In the genomic region with DNA sequence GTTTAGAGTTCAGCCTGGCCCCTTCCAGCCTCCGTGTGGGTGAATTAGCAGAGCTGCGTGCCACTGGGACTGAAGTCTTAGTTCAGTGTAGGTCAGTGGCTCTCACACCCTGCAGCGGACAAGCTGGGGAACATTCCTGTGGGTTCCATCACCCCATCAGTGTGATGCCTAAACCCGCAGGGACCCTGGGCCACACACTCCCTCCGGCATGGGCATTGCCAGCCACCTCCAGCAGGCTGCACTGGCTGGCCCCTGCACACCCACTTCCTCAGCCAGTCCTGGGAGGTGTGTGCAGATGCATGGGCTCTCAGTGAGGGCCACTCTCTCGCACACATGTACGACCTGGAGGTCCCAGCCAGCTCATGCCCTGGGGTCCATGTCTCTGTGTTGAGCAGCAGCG, we compare ENCODE assay signal across 30 cellular contexts. TPM values are rescaled to one million over a fixed set of nuclear protein-coding genes. Genes with fewer than 3 reads are reported as not detected.
"Had no signal": no experiment of that assay in that cellular context is flagged by ENCODE, and none has a peak within 500 bp of the region (broad histone marks: within the 10 kb centered on the region; RNA-seq: fewer than 3 reads in every experiment).

No MANE protein-coding gene starts in this region.

- H3K27me3 ChIP-seq: adrenal gland, body of pancreas, breast epithelium, SJCRH30 had no signal

- H3K9me3 ChIP-seq: adrenal gland, body of pancreas, breast epithelium, SJCRH30 had no signal

- H3K9me3 Mint-ChIP-seq: activated naive CD4-positive, alpha-beta T cell treated with anti-CD3 and anti-CD28 coated beads, Interleukin-2, amount 50 U/mL, for 24 hours; activated naive CD8-positive, alpha-beta T cell treated with anti-CD3 and anti-CD28 coated beads, Interleukin-2, amount 10 ng/mL, durations not matched to agents 7 days and 5 days; activated T-cell treated with anti-CD3 and anti-CD28 coated beads, Interleukin-2, amount 50 U/mL, for 24 hours; T-helper 2 cell treated with Interferon-gamma antibody and Interleukin-4, amounts not matched to agents 5 μg/mL and 100 μg/mL, for 36 hours had no signal

- ATAC-seq: activated CD8-positive, alpha-beta T cell treated with anti-CD3 and anti-CD28 coated beads, Interleukin-2, amount 10 ng/mL, durations not matched to agents 7 days and 5 days; body of pancreas had no signal

- H3K27ac ChIP-seq: adrenal gland, body of pancreas, breast epithelium, KMS-11, SJCRH30, SK-N-MC had no signal

- DNase-seq: activated CD4-positive, alpha-beta T cell treated with anti-CD3 and anti-CD28 coated beads, Interleukin-2, amount 10 ng/mL, durations not matched to agents 24 days and 14 days; activated CD4-positive, alpha-beta T cell treated with anti-CD3 and anti-CD28 coated beads, Interleukin-2, amount 50 U/mL, for 4 hours; activated CD8-positive, alpha-beta T cell treated with anti-CD3 and anti-CD28 coated beads, Interleukin-2, amount 10 ng/mL, durations not matched to agents 7 days and 5 days; activated gamma-delta T cell; activated naive CD4-positive, alpha-beta T cell treated with Interleukin-2 at 50 U/mL for 16 hours; activated naive CD8-positive, alpha-beta T cell treated with anti-CD3 and anti-CD28 coated beads, Interleukin-2, amount 10 ng/mL, durations not matched to agents 7 days and 5 days; activated T-cell treated with anti-CD3 and anti-CD28 coated beads, Interleukin-2, amount 50 U/mL, for 24 hours; adrenal gland; body of pancreas; NCI-H1092 treated with DMSO at 0.1 percent for 48 hours; NCI-H1417; NCI-H146; NCI-H187; NCI-H2029 treated with DMSO at 0.1 percent for 48 hours; NCI-H2107; NCI-H2171; NCI-H510A; NCI-H526; NCI-H748 treated with DMSO at 0.1 percent for 48 hours; NK-92 treated with Interleukin-12 subunit alpha and Interleukin-12 subunit beta, amount 100 ng/mL, for 24 hours; SHP77; SJCRH30 had no signal

- H3K27me3 Mint-ChIP-seq: activated naive CD4-positive, alpha-beta T cell treated with anti-CD3 and anti-CD28 coated beads, Interleukin-2, amount 50 U/mL, for 24 hours; activated T-cell treated with anti-CD3 and anti-CD28 coated beads, Interleukin-2, amount 50 U/mL, for 24 hours had no signal

- H3K36me3 Mint-ChIP-seq: activated naive CD4-positive, alpha-beta T cell treated with anti-CD3 and anti-CD28 coated beads, Interleukin-2, amount 50 U/mL, for 24 hours; activated naive CD8-positive, alpha-beta T cell treated with anti-CD3 and anti-CD28 coated beads, Interleukin-2, amount 10 ng/mL, durations not matched to agents 7 days and 5 days had no signal

- H3K4me3 Mint-ChIP-seq: activated CD4-positive, alpha-beta T cell treated with anti-CD3 and anti-CD28 coated beads, Interleukin-2, amount 10 ng/mL, durations not matched to agents 24 days and 14 days; activated CD8-positive, alpha-beta T cell treated with anti-CD3 and anti-CD28 coated beads, Interleukin-2, amount 10 ng/mL, durations not matched to agents 7 days and 5 days; activated naive CD4-positive, alpha-beta T cell treated with anti-CD3 and anti-CD28 coated beads, Interleukin-2, amount 50 U/mL, for 24 hours; activated naive CD8-positive, alpha-beta T cell treated with anti-CD3 and anti-CD28 coated beads, Interleukin-2, amount 10 ng/mL, durations not matched to agents 7 days and 5 days; activated T-cell treated with anti-CD3 and anti-CD28 coated beads, Interleukin-2, amount 50 U/mL, for 24 hours; T-helper 1 cell treated with Interleukin-12 subunit alpha and Interleukin-12 subunit beta and Interleukin-4 antibody, amounts not matched to agents 30 μg/mL and 1 μg/mL, for 36 hours; T-helper 2 cell treated with Interferon-gamma antibody and Interleukin-4, amounts not matched to agents 5 μg/mL and 100 μg/mL, for 36 hours had no signal

- H3K36me3 ChIP-seq: adrenal gland, breast epithelium, SJCRH30 had no signal

- H3K4me1 ChIP-seq: adrenal gland, body of pancreas, breast epithelium, SJCRH30 had no signal

- H3K27ac Mint-ChIP-seq: activated CD4-positive, alpha-beta T cell treated with anti-CD3 and anti-CD28 coated beads, Interleukin-2, amount 10 ng/mL, durations not matched to agents 24 days and 14 days; activated CD8-positive, alpha-beta T cell treated with anti-CD3 and anti-CD28 coated beads, Interleukin-2, amount 10 ng/mL, durations not matched to agents 7 days and 5 days; activated naive CD4-positive, alpha-beta T cell treated with anti-CD3 and anti-CD28 coated beads, Interleukin-2, amount 50 U/mL, for 24 hours; activated naive CD8-positive, alpha-beta T cell treated with anti-CD3 and anti-CD28 coated beads, Interleukin-2, amount 10 ng/mL, durations not matched to agents 7 days and 5 days; activated T-cell treated with anti-CD3 and anti-CD28 coated beads, Interleukin-2, amount 50 U/mL, for 24 hours; activated T-helper 2 cell treated with anti-CD3 and anti-CD28 coated beads, Interferon-gamma antibody, Interleukin-2, Interleukin-4, amounts not matched to agents 10 μg/mL and 5 μg/mL and 100 μg/mL, durations not matched to agents 14 hours and 24 hours and 36 hours; T-helper 1 cell treated with Interleukin-12 subunit alpha and Interleukin-12 subunit beta and Interleukin-4 antibody, amounts not matched to agents 30 μg/mL and 1 μg/mL, for 36 hours; T-helper 2 cell treated with Interferon-gamma antibody and Interleukin-4, amounts not matched to agents 5 μg/mL and 100 μg/mL, for 36 hours had no signal

- H3K4me1 Mint-ChIP-seq: activated CD4-positive, alpha-beta T cell treated with anti-CD3 and anti-CD28 coated beads, Interleukin-2, amount 10 ng/mL, durations not matched to agents 24 days and 14 days; activated naive CD4-positive, alpha-beta T cell treated with anti-CD3 and anti-CD28 coated beads, Interleukin-2, amount 50 U/mL, for 24 hours; activated naive CD8-positive, alpha-beta T cell treated with anti-CD3 and anti-CD28 coated beads, Interleukin-2, amount 10 ng/mL, durations not matched to agents 7 days and 5 days had no signal

- H3K4me3 ChIP-seq: adrenal gland, body of pancreas, breast epithelium, SJCRH30, SK-N-MC had no signal

RNA-seq across cellular contexts. Expression of gene TF, which starts 52.4 kb away (rescaled TPM):
- total RNA-seq: LHCN-M2 had no signal
